Comparison of ENCODE assay signal across 12 cellular contexts in genomic region chr11:2446590-2447252, GRCh38. TPM values are rescaled to one million over a fixed set of nuclear protein-coding genes. Genes with fewer than 3 reads are reported as not detected.
A peak's percentile ranks its signal among the peaks of the same experiment; 100 is the strongest.
DNase-seq lines count a peak whose midpoint lies in the region; ATAC-seq, FAIRE-seq and TF ChIP-seq lines count a peak whose summit lies in the region.
"Had no signal": no experiment of that assay in that cellular context is flagged by ENCODE, and none has a peak within 500 bp of the region (broad histone marks: within the 10 kb centered on the region; RNA-seq: fewer than 3 reads in every experiment).

No MANE protein-coding gene starts in this region.

- ATAC-seq in right lobe of liver (peak in 3 of 4 donors; percentile 19 to 35 (median 26)), HepG2 (no peak), GM21423 (IDR thresholded peaks at IDR 0.05; ENCODE audit: unreplicated experiment) (no peak)
- no peak for ATAC-seq in activated CD8-positive, alpha-beta T cell treated with anti-CD3 and anti-CD28 coated beads, Interleukin-2, amount 10 ng/mL, durations not matched to agents 7 days and 5 days
- ATAC-seq: gastrocnemius medialis had no signal

- no peak overlapping the region for H3K9ac ChIP-seq in HepG2 (ENCODE audit: insufficient read depth, low read depth, low read length)

- H3K27me3 ChIP-seq in right lobe of liver, result peaks cover 0 to 4% of the 10 kb centered on the region in 2 donors
- peaks cover 23 to 83% of the 10 kb centered on the region in 2 experiments for H3K27me3 ChIP-seq in HepG2 (ENCODE audit: control insufficient read depth in 1 of 2, insufficient read depth in 2 of 2, low read length in 2 of 2)

- TF ChIP-seq EP300 in HepG2 (IDR thresholded peaks at IDR 0.05; ENCODE audit: low read depth in 2 of 2, low read length in 2 of 2), result no peak
- no peak for TF ChIP-seq EP300 in HepG2 (CRISPR knock-in tag; IDR thresholded peaks at IDR 0.05; ENCODE audit: borderline replicate concordance)

- TF ChIP-seq CTCF in right lobe of liver (IDR thresholded peaks at IDR 0.05) (no peak), HepG2 (CRISPR knock-in tag; IDR thresholded peaks at IDR 0.05) (no peak), D721Med (IDR thresholded peaks at IDR 0.05; ENCODE audit: insufficient read depth, missing control alignments) (no peak)

- TF ChIP-seq POLR2A in right lobe of liver (IDR thresholded peaks at IDR 0.05), result no peak
- no peak for TF ChIP-seq POLR2A in HepG2 (IDR thresholded peaks at IDR 0.05; ENCODE audit: insufficient read depth in 1 of 2, low read depth in 2 of 2, low read length in 2 of 2)

- H2AFZ ChIP-seq in HepG2 (ENCODE audit: low read length), result no peak overlapping the region

- 17% methylated on average over 4 of the region's 15 CpGs for WGBS in right lobe of liver (ENCODE audit: insufficient coverage, low coverage, low lambda C conversion rate, missing lambda C conversion rate)
- 4% methylated on average over 8 of the region's 15 CpGs for WGBS in HepG2 (ENCODE audit: low lambda C conversion rate)

- CTCF ChIA-PET in HepG2 (lab: Yijun Ruan, JAX; ENCODE audit: low intra/inter-chr PET ratio, low total read pairs), result no interaction called here
- CTCF ChIA-PET in activated CD8-positive, alpha-beta T cell treated with anti-CD3 and anti-CD28 coated beads, Interleukin-2, amount 10 ng/mL, durations not matched to agents 7 days and 5 days (lab: Charles Lee), result interaction anchor here (3.5 kb wide), 1 partner anchor 87 kb away, joined by 14 read pairs; no protein-coding TSS in a partner anchor

- H3K4me1 Mint-ChIP-seq in activated CD8-positive, alpha-beta T cell treated with anti-CD3 and anti-CD28 coated beads, Interleukin-2, amount 10 ng/mL, durations not matched to agents 7 days and 5 days (ENCODE audit: low read depth), result peaks cover 46% of the 10 kb centered on the region
- H3K4me1 Mint-ChIP-seq: brain, neural crest cell had no signal

- FAIRE-seq in HepG2 (lab: Jason Lieb, UNC) (no peak), D721Med (lab: Jason Lieb, UNC) (no peak)

- in situ Hi-C loops in HepG2 (cut with HindIII; ENCODE audit: extremely low pct_ligation_motif_present, low pct_unique_long_range_greater_than_20kb), result no loop called here

- TF ChIP-seq RAD21 in HepG2 (CRISPR knock-in tag; IDR thresholded peaks at IDR 0.05), result no peak

- no peaks in the 10 kb centered on the region for H3K36me3 ChIP-seq in right lobe of liver
- no peaks in the 10 kb centered on the region for H3K36me3 ChIP-seq in HepG2 (replicated peaks in 1 of 2; ENCODE audit: control insufficient read depth in 1 of 2, insufficient read depth in 2 of 2, low read length in 2 of 2)
- H3K36me3 ChIP-seq: gastrocnemius medialis had no signal

- BruUV-seq in HepG2 (replicated peaks; lab: Mats Ljungman, UMichigan), result no TSS peak

- H3K4me2 ChIP-seq in HepG2 (ENCODE audit: low read depth, low read length), result no peak overlapping the region

- H3K36me3 Mint-ChIP-seq in activated CD8-positive, alpha-beta T cell treated with anti-CD3 and anti-CD28 coated beads, Interleukin-2, amount 10 ng/mL, durations not matched to agents 7 days and 5 days (ENCODE audit: low read depth), result peaks cover 2% of the 10 kb centered on the region
- H3K36me3 Mint-ChIP-seq: brain had no signal

- H3K27me3 Mint-ChIP-seq in activated CD8-positive, alpha-beta T cell treated with anti-CD3 and anti-CD28 coated beads, Interleukin-2, amount 10 ng/mL, durations not matched to agents 7 days and 5 days (ENCODE audit: low read depth), result peaks cover 14% of the 10 kb centered on the region

- H3K27ac ChIP-seq in right lobe of liver (no peak overlapping the region), HepG2 (ENCODE audit: extremely low read length, insufficient read depth, low read length) (no peak overlapping the region)
- H3K27ac ChIP-seq: gastrocnemius medialis had no signal

- DNase-seq in right lobe of liver, result peak in 2 of 3 donors; percentile 53 to 69
- DNase-seq in HepG2 (ENCODE audit: low spot score), result no peak
- peak; percentile 41 for DNase-seq in activated CD8-positive, alpha-beta T cell treated with anti-CD3 and anti-CD28 coated beads, Interleukin-2, amount 10 ng/mL, durations not matched to agents 7 days and 5 days
- DNase-seq in medulla oblongata (ENCODE audit: extremely low spot score), result peak; percentile 40
- DNase-seq in NCI-H1930 (lab: John Stamatoyannopoulos, UW), result no peak
- DNase-seq in dermis blood vessel endothelial cell, result no peak
- DNase-seq in D721Med (ENCODE audit: insufficient read length, low spot score), result no peak
- DNase-seq: gastrocnemius medialis had no signal

- no peaks in the 10 kb centered on the region for H3K9me3 ChIP-seq in right lobe of liver
- H3K9me3 ChIP-seq in HepG2 (ENCODE audit: low read length), result no peaks in the 10 kb centered on the region
- H3K9me3 ChIP-seq: gastrocnemius medialis had no signal

- H3K4me1 ChIP-seq in right lobe of liver (no peaks in the 10 kb centered on the region), HepG2 (ENCODE audit: insufficient read depth, low read length) (no peaks in the 10 kb centered on the region)
- H3K4me1 ChIP-seq: gastrocnemius medialis had no signal

- H3K4me3 Mint-ChIP-seq in activated CD8-positive, alpha-beta T cell treated with anti-CD3 and anti-CD28 coated beads, Interleukin-2, amount 10 ng/mL, durations not matched to agents 7 days and 5 days, result peak overlapping the region; percentile 90
- H3K4me3 Mint-ChIP-seq: neural crest cell had no signal

- H3K9me3 Mint-ChIP-seq in activated CD8-positive, alpha-beta T cell treated with anti-CD3 and anti-CD28 coated beads, Interleukin-2, amount 10 ng/mL, durations not matched to agents 7 days and 5 days (ENCODE audit: insufficient read depth), result no peaks in the 10 kb centered on the region
- H3K9me3 Mint-ChIP-seq: neural crest cell had no signal

- POLR2A ChIA-PET in HepG2 (lab: Yijun Ruan, JAX), result no interaction called here
- POLR2A ChIA-PET in activated CD8-positive, alpha-beta T cell treated with anti-CD3 and anti-CD28 coated beads, Interleukin-2, amount 10 ng/mL, durations not matched to agents 7 days and 5 days (lab: Charles Lee), result no interaction called here

- H3K4me3 ChIP-seq in right lobe of liver (no peak overlapping the region), HepG2 (replicated peaks in 1 of 3; ENCODE audit: insufficient read depth in 1 of 3, low read depth in 2 of 3, low read length in 3 of 3) (no peak overlapping the region)

- intact Hi-C loops in right lobe of liver (cut with DNase I), result loop anchor here in 1 of 2 donors (10.0 kb wide), 1 partner anchor 68 kb away; no protein-coding TSS in a partner anchor
- intact Hi-C loops in HepG2 (cut with micrococcal nuclease; ENCODE audit: unreplicated experiment), result no loop called here

- H3K27ac Mint-ChIP-seq in activated CD8-positive, alpha-beta T cell treated with anti-CD3 and anti-CD28 coated beads, Interleukin-2, amount 10 ng/mL, durations not matched to agents 7 days and 5 days, result peak overlapping the region; percentile 80
- H3K27ac Mint-ChIP-seq: brain had no signal

- no peaks in the 10 kb centered on the region for H3K79me2 ChIP-seq in HepG2 (ENCODE audit: insufficient read depth, low read length)

- no peaks in the 10 kb centered on the region for H4K20me1 ChIP-seq in HepG2 (ENCODE audit: insufficient read depth, low read length)

RNA-seq across cellular contexts. Expression of gene KCNQ1, which starts 1.9 kb away (rescaled TPM):
- total RNA-seq in right lobe of liver (1 to 10 TPM in 4 of 6 experiments, under 1 TPM in 2; 0.61 to 2.4 (median 1.8) TPM), HepG2 (2016; rRNA removed; fragmentation: Illumina TruSeq; extraction: Trizol) (0.02 TPM in 1 of 2 replicates, not detected in the other), dermis blood vessel endothelial cell (0.34 TPM in 1 of 2 replicates, not detected in the other)
- total RNA-seq in HepG2 (2016; cell fraction: cytosol; rRNA removed; fragmentation: Illumina TruSeq; extraction: Trizol; ENCODE audit: low read depth), result not detected in 2 replicates
- not detected in 2 replicates for total RNA-seq in HepG2 (2016; cell fraction: insoluble cytoplasmic fraction; rRNA removed; fragmentation: Illumina TruSeq; extraction: Trizol)
- total RNA-seq in HepG2 (2016; cell fraction: membrane; rRNA removed; fragmentation: Illumina TruSeq; extraction: Trizol), result not detected in 2 replicates
- not detected in 2 replicates for total RNA-seq in HepG2 (2016; cell fraction: nucleus; rRNA removed; fragmentation: Illumina TruSeq; extraction: Trizol)
- 0.08 and 0.13 TPM in 2 replicates for polyA plus RNA-seq in HepG2 (2011; rRNA removed)
- 0.01 TPM in 1 of 2 replicates, not detected in the other for polyA plus RNA-seq in HepG2 (2011; cell fraction: cytosol; rRNA removed)
- 0.09 TPM in 1 of 2 replicates, not detected in the other for polyA plus RNA-seq in HepG2 (2011; cell fraction: nucleus; rRNA removed)
- polyA plus RNA-seq in HepG2 (2012), result not detected in 2 replicates
- polyA plus RNA-seq in HepG2 (2016; cell fraction: cytosol; fragmentation: Illumina TruSeq; extraction: Trizol; ENCODE audit: low read depth), result not detected in 2 replicates
- not detected in 2 replicates for polyA plus RNA-seq in HepG2 (2016; cell fraction: insoluble cytoplasmic fraction; fragmentation: Illumina TruSeq; extraction: Trizol; ENCODE audit: low read depth)
- not detected in 2 replicates for polyA plus RNA-seq in HepG2 (2016; cell fraction: membrane; fragmentation: Illumina TruSeq; extraction: Trizol; ENCODE audit: low read depth)
- not detected in 2 replicates for polyA plus RNA-seq in HepG2 (2016; cell fraction: nucleus; fragmentation: Illumina TruSeq; extraction: Trizol; ENCODE audit: insufficient read depth, low read depth)
- 0.06 and 1.8 TPM in 2 replicates for polyA minus RNA-seq in HepG2 (2011; rRNA and poly(A)+ RNA removed; ENCODE audit: low replicate concordance)
- not detected in 2 replicates for polyA minus RNA-seq in HepG2 (2011; cell fraction: cytosol; rRNA and poly(A)+ RNA removed)
- polyA minus RNA-seq in HepG2 (2011; cell fraction: nucleus; rRNA and poly(A)+ RNA removed), result 0.26 TPM in 1 of 2 replicates, not detected in the other
- 10 to 100 TPM; 20.4 to 26.0 TPM for total RNA-seq in activated CD8-positive, alpha-beta T cell treated with anti-CD3 and anti-CD28 coated beads, Interleukin-2, amount 10 ng/mL, durations not matched to agents 7 days and 5 days
- polyA plus RNA-seq: BJ had no signal

RNA-seq across cellular contexts. Expression of gene TRPM5, which starts 2.4 kb away (rescaled TPM):
- not detected for total RNA-seq in right lobe of liver
- total RNA-seq in HepG2 (2016; rRNA removed; fragmentation: Illumina TruSeq; extraction: Trizol), result not detected in 2 replicates
- not detected in 2 replicates for total RNA-seq in HepG2 (2016; cell fraction: cytosol; rRNA removed; fragmentation: Illumina TruSeq; extraction: Trizol; ENCODE audit: low read depth)
- not detected in 2 replicates for total RNA-seq in HepG2 (2016; cell fraction: insoluble cytoplasmic fraction; rRNA removed; fragmentation: Illumina TruSeq; extraction: Trizol)
- not detected in 2 replicates for total RNA-seq in HepG2 (2016; cell fraction: membrane; rRNA removed; fragmentation: Illumina TruSeq; extraction: Trizol)
- total RNA-seq in HepG2 (2016; cell fraction: nucleus; rRNA removed; fragmentation: Illumina TruSeq; extraction: Trizol), result not detected in 2 replicates
- polyA plus RNA-seq in HepG2 (2011; rRNA removed), result 0.05 and 0.12 TPM in 2 replicates
- polyA plus RNA-seq in HepG2 (2011; cell fraction: cytosol; rRNA removed), result 0.01 and 0.05 TPM in 2 replicates
- 0.69 and 1.1 TPM in 2 replicates for polyA plus RNA-seq in HepG2 (2011; cell fraction: nucleus; rRNA removed)
- polyA plus RNA-seq in HepG2 (2012), result 0.08 and 0.16 TPM in 2 replicates
- polyA plus RNA-seq in HepG2 (2016; cell fraction: cytosol; fragmentation: Illumina TruSeq; extraction: Trizol; ENCODE audit: low read depth), result not detected in 2 replicates
- polyA plus RNA-seq in HepG2 (2016; cell fraction: insoluble cytoplasmic fraction; fragmentation: Illumina TruSeq; extraction: Trizol; ENCODE audit: low read depth), result not detected in 2 replicates
- polyA plus RNA-seq in HepG2 (2016; cell fraction: membrane; fragmentation: Illumina TruSeq; extraction: Trizol; ENCODE audit: low read depth), result not detected in 2 replicates
- polyA plus RNA-seq in HepG2 (2016; cell fraction: nucleus; fragmentation: Illumina TruSeq; extraction: Trizol; ENCODE audit: insufficient read depth, low read depth), result not detected in 2 replicates
- polyA minus RNA-seq in HepG2 (2011; rRNA and poly(A)+ RNA removed; ENCODE audit: low replicate concordance), result 0.05 and 0.06 TPM in 2 replicates
- polyA minus RNA-seq in HepG2 (2011; cell fraction: cytosol; rRNA and poly(A)+ RNA removed), result not detected in 2 replicates
- 0.13 and 0.25 TPM in 2 replicates for polyA minus RNA-seq in HepG2 (2011; cell fraction: nucleus; rRNA and poly(A)+ RNA removed)
- not detected for total RNA-seq in activated CD8-positive, alpha-beta T cell treated with anti-CD3 and anti-CD28 coated beads, Interleukin-2, amount 10 ng/mL, durations not matched to agents 7 days and 5 days
- not detected in 2 replicates for total RNA-seq in dermis blood vessel endothelial cell
- total RNA-seq: gastrocnemius medialis had no signal
- polyA plus RNA-seq: BJ had no signal

RNA-seq across cellular contexts. Expression of gene TSSC4, which starts 46.2 kb away (rescaled TPM):
- total RNA-seq in right lobe of liver, result 10 to 100 TPM; 17.6 to 27.0 (median 19.5) TPM
- total RNA-seq in HepG2 (2016; rRNA removed; fragmentation: Illumina TruSeq; extraction: Trizol), result 51.5 and 58.6 TPM in 2 replicates
- 48.9 and 55.7 TPM in 2 replicates for total RNA-seq in HepG2 (2016; cell fraction: cytosol; rRNA removed; fragmentation: Illumina TruSeq; extraction: Trizol; ENCODE audit: low read depth)
- total RNA-seq in HepG2 (2016; cell fraction: insoluble cytoplasmic fraction; rRNA removed; fragmentation: Illumina TruSeq; extraction: Trizol), result 51.6 and 61.0 TPM in 2 replicates
- total RNA-seq in HepG2 (2016; cell fraction: membrane; rRNA removed; fragmentation: Illumina TruSeq; extraction: Trizol), result 52.4 and 71.0 TPM in 2 replicates
- total RNA-seq in HepG2 (2016; cell fraction: nucleus; rRNA removed; fragmentation: Illumina TruSeq; extraction: Trizol), result 29.5 and 34.5 TPM in 2 replicates
- polyA plus RNA-seq in HepG2 (2011; rRNA removed), result 16.2 and 20.5 TPM in 2 replicates
- polyA plus RNA-seq in HepG2 (2011; cell fraction: cytosol; rRNA removed), result 13.8 and 24.4 TPM in 2 replicates
- 33.5 and 35.1 TPM in 2 replicates for polyA plus RNA-seq in HepG2 (2011; cell fraction: nucleus; rRNA removed)
- polyA plus RNA-seq in HepG2 (2012), result 17.3 and 21.8 TPM in 2 replicates
- polyA plus RNA-seq in HepG2 (2016; cell fraction: cytosol; fragmentation: Illumina TruSeq; extraction: Trizol; ENCODE audit: low read depth), result 29.9 and 32.8 TPM in 2 replicates
- polyA plus RNA-seq in HepG2 (2016; cell fraction: insoluble cytoplasmic fraction; fragmentation: Illumina TruSeq; extraction: Trizol; ENCODE audit: low read depth), result 34.6 and 35.0 TPM in 2 replicates
- polyA plus RNA-seq in HepG2 (2016; cell fraction: membrane; fragmentation: Illumina TruSeq; extraction: Trizol; ENCODE audit: low read depth), result 34.0 and 36.0 TPM in 2 replicates
- polyA plus RNA-seq in HepG2 (2016; cell fraction: nucleus; fragmentation: Illumina TruSeq; extraction: Trizol; ENCODE audit: insufficient read depth, low read depth), result 42.1 and 44.0 TPM in 2 replicates
- polyA minus RNA-seq in HepG2 (2011; rRNA and poly(A)+ RNA removed; ENCODE audit: low replicate concordance), result 19.1 and 32.1 TPM in 2 replicates
- polyA minus RNA-seq in HepG2 (2011; cell fraction: cytosol; rRNA and poly(A)+ RNA removed), result 12.8 and 15.7 TPM in 2 replicates
- polyA minus RNA-seq in HepG2 (2011; cell fraction: nucleus; rRNA and poly(A)+ RNA removed), result 26.6 and 27.8 TPM in 2 replicates
- 10 to 100 TPM; 45.3 to 49.4 TPM for total RNA-seq in activated CD8-positive, alpha-beta T cell treated with anti-CD3 and anti-CD28 coated beads, Interleukin-2, amount 10 ng/mL, durations not matched to agents 7 days and 5 days
- 56.6 and 87.6 TPM in 2 replicates for total RNA-seq in dermis blood vessel endothelial cell

Comparison
In these comparisons a context has a peak if more than half of its experiments do, and no peak if none do; other contexts are left out.
1. ATAC-seq: peak in right lobe of liver (3 of 4); none in HepG2 (single experiment), activated CD8-positive, alpha-beta T cell treated with anti-CD3 and anti-CD28 coated beads, Interleukin-2, amount 10 ng/mL, durations not matched to agents 7 days and 5 days (single experiment) and GM21423 (single experiment).
2. DNase-seq: peak in right lobe of liver (2 of 3), activated CD8-positive, alpha-beta T cell treated with anti-CD3 and anti-CD28 coated beads, Interleukin-2, amount 10 ng/mL, durations not matched to agents 7 days and 5 days (single experiment) and medulla oblongata (single experiment); none in HepG2 (single experiment), NCI-H1930 (0 of 2), dermis blood vessel endothelial cell (single experiment) and D721Med (single experiment).
3. RNA of gene KCNQ1, which starts 1.9 kb away (total RNA-seq): 20.4 to 26.0 TPM in activated CD8-positive, alpha-beta T cell treated with anti-CD3 and anti-CD28 coated beads, Interleukin-2, amount 10 ng/mL, durations not matched to agents 7 days and 5 days; 0.61 to 2.4 TPM in right lobe of liver, 0.34 TPM in dermis blood vessel endothelial cell and 0.02 TPM in HepG2; every median in the first group is over 4 times any median in the second.